11 cellular contexts compared by ENCODE assay signal in the genomic region with DNA sequence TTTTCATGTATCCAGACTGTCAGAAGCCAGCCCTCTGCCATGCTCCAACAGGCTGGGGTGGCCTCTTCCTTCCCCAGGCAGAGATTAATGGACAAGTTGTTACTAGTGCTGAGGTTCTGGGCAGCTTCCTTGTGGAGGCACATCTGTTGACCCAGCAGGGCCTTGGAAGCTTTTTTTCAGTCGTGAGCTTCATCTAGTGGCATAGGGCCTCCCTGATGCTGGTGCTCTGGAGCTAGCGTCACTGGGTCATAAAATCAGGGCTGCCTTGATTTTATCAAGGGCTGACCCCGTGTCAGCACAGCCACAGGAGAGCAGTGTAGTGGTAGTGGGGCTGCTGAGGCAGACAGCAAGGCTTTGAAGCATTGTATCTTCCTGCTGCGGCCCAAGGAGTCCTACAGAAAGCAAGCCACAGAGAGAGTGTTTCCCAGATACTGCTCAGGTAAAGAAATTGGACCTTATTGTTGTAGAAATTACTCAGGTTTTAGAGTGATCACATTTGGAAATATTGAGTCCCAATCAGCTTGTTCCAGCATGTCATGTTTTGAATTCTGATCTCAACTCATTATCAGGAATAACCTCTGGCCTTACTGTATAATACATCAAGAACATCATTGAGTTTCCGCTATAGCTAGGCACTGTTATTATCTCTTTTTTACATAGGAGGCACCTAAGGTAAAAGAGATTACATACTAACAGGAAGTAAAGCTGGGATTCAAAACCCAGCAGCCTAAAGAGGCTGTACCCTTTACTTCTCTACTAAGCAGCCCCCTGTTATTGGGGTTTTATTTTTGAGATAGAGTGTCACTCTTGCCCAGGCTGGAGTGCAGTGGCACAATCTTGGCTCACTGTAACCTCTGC.
DNase-seq lines count a peak whose midpoint lies in the region; ATAC-seq and TF ChIP-seq lines count a peak whose summit lies in the region.
"Had no signal": no experiment of that assay in that cellular context is flagged by ENCODE, and none has a peak within 500 bp of the region (broad histone marks: within the 10 kb centered on the region; RNA-seq: fewer than 3 reads in every experiment).

No MANE protein-coding gene starts in this region.

- H4K8ac ChIP-seq in mesenchymal stem cell (ENCODE audit: low read length) = no peak overlapping the region

- H2BK12ac ChIP-seq in mesenchymal stem cell (ENCODE audit: low read length in 2 of 2) = no peak overlapping the region

- no peak overlapping the region for H3K9ac ChIP-seq in mesenchymal stem cell (ENCODE audit: low read length)

- peak in 1 of 2 donors; percentile 31 for ATAC-seq in activated naive CD4-positive, alpha-beta T cell treated with anti-CD3 and anti-CD28 coated beads, Interleukin-2, amount 50 U/mL, for 72 hours
- ATAC-seq in left ventricle myocardium superior = no peak

- no peak overlapping the region for H2AFZ ChIP-seq in mesenchymal stem cell (ENCODE audit: low read depth, low read length)

- H3K27me3 Mint-ChIP-seq in activated naive CD4-positive, alpha-beta T cell treated with anti-CD3 and anti-CD28 coated beads for 36 hours (ENCODE audit: low read depth) = no peaks in the 10 kb centered on the region
- no peaks in the 10 kb centered on the region for H3K27me3 Mint-ChIP-seq in activated T-helper 2 cell treated with anti-CD3 and anti-CD28 coated beads, Interferon-gamma antibody, Interleukin-2, Interleukin-4, amounts not matched to agents 10 μg/mL and 5 μg/mL and 100 μg/mL, durations not matched to agents 14 hours and 24 hours and 36 hours (ENCODE audit: low read depth)

- WGBS in mesenchymal stem cell = 40% methylated on average over 5 of the region's 5 CpGs
- 69% methylated on average over 5 of the region's 5 CpGs for whole genome bisulfite sequencing in urinary bladder

- H4K91ac ChIP-seq in mesenchymal stem cell (ENCODE audit: low read length) = no peak overlapping the region

- POLR2A ChIA-PET in GM10248 (lab: Yijun Ruan, JAX) = interaction anchor here (0.6 kb wide), 1 partner anchor 310 kb away, joined by 3 read pairs; no protein-coding TSS in a partner anchor

- H3K36me3 Mint-ChIP-seq in activated naive CD4-positive, alpha-beta T cell treated with anti-CD3 and anti-CD28 coated beads, Interleukin-2, amount 50 U/mL, for 72 hours = no peaks in the 10 kb centered on the region
- peaks cover 2% of the 10 kb centered on the region for H3K36me3 Mint-ChIP-seq in activated naive CD4-positive, alpha-beta T cell treated with anti-CD3 and anti-CD28 coated beads for 36 hours (ENCODE audit: low read depth)
- H3K36me3 Mint-ChIP-seq in activated T-helper 2 cell treated with anti-CD3 and anti-CD28 coated beads, Interferon-gamma antibody, Interleukin-2, Interleukin-4, amounts not matched to agents 10 μg/mL and 5 μg/mL and 100 μg/mL, durations not matched to agents 14 hours and 24 hours and 36 hours (ENCODE audit: low read depth) = no peaks in the 10 kb centered on the region

- H3K18ac ChIP-seq in mesenchymal stem cell (ENCODE audit: low read depth in 1 of 2, low read length in 2 of 2) = no peak overlapping the region

- no peak for TF ChIP-seq CTCF in WERI-Rb-1 (IDR thresholded peaks at IDR 0.05; ENCODE audit: low read depth, low read length)
- TF ChIP-seq CTCF in GM10248 (IDR thresholded peaks at IDR 0.05; ENCODE audit: control extremely low read depth, extremely low read depth, low read depth, missing control alignments) = no peak

- no peak overlapping the region for H3K4ac ChIP-seq in mesenchymal stem cell (ENCODE audit: low read depth in 1 of 2, low read length in 2 of 2)

- peak overlapping the region; percentile 73 to 79 for H3K27ac Mint-ChIP-seq in activated naive CD4-positive, alpha-beta T cell treated with anti-CD3 and anti-CD28 coated beads, Interleukin-2, amount 50 U/mL, for 72 hours
- H3K27ac Mint-ChIP-seq in activated naive CD4-positive, alpha-beta T cell treated with anti-CD3 and anti-CD28 coated beads for 36 hours = no peak overlapping the region
- H3K27ac Mint-ChIP-seq in activated T-helper 2 cell treated with anti-CD3 and anti-CD28 coated beads, Interferon-gamma antibody, Interleukin-2, Interleukin-4, amounts not matched to agents 10 μg/mL and 5 μg/mL and 100 μg/mL, durations not matched to agents 14 hours and 24 hours and 36 hours = no peak overlapping the region

- H3K9me3 ChIP-seq in WERI-Rb-1 (ENCODE audit: severe bottlenecking) = no peaks in the 10 kb centered on the region
- H3K9me3 ChIP-seq in mesenchymal stem cell (ENCODE audit: control insufficient read depth, low read length) = no peaks in the 10 kb centered on the region
- H3K9me3 ChIP-seq: Caco-2 had no signal

- CTCF ChIA-PET in activated naive CD4-positive, alpha-beta T cell treated with anti-CD3 and anti-CD28 coated beads for 36 hours (lab: Charles Lee) = interaction anchor here (0.7 to 1.6 kb wide), 5 partner anchors 12 to 380 kb away, joined by 3 to 4 read pairs (median 3); no protein-coding TSS in a partner anchor
- CTCF ChIA-PET in GM10248 (lab: Yijun Ruan, JAX) = interaction anchor here (1.8 to 2.0 kb wide), 3 partner anchors 10 to 47 kb away, joined by 4 to 7 read pairs (median 5); no protein-coding TSS in a partner anchor

- no peak overlapping the region for H2BK120ac ChIP-seq in mesenchymal stem cell (ENCODE audit: low read depth, low read length)

- no peak overlapping the region for H2AK5ac ChIP-seq in mesenchymal stem cell (ENCODE audit: low read length, severe bottlenecking)

- no peaks in the 10 kb centered on the region for H3K36me3 ChIP-seq in WERI-Rb-1
- peaks cover 3 to 17% of the 10 kb centered on the region in 2 experiments for H3K36me3 ChIP-seq in mesenchymal stem cell (ENCODE audit: control insufficient read depth in 1 of 2, insufficient read depth in 2 of 2, low read depth in 1 of 2, low read length in 2 of 2)
- no peaks in the 10 kb centered on the region for H3K36me3 ChIP-seq in urinary bladder (ENCODE audit: insufficient read depth)

- no peaks in the 10 kb centered on the region for H3K9me3 Mint-ChIP-seq in activated naive CD4-positive, alpha-beta T cell treated with anti-CD3 and anti-CD28 coated beads, Interleukin-2, amount 50 U/mL, for 72 hours
- no peaks in the 10 kb centered on the region for H3K9me3 Mint-ChIP-seq in activated naive CD4-positive, alpha-beta T cell treated with anti-CD3 and anti-CD28 coated beads for 36 hours
- H3K9me3 Mint-ChIP-seq in activated T-helper 2 cell treated with anti-CD3 and anti-CD28 coated beads, Interferon-gamma antibody, Interleukin-2, Interleukin-4, amounts not matched to agents 10 μg/mL and 5 μg/mL and 100 μg/mL, durations not matched to agents 14 hours and 24 hours and 36 hours = no peaks in the 10 kb centered on the region

- intact Hi-C loops in activated naive CD4-positive, alpha-beta T cell treated with anti-CD3 and anti-CD28 coated beads for 36 hours (cut with micrococcal nuclease) = no loop called here
- intact Hi-C loops in left ventricle myocardium superior (cut with micrococcal nuclease) = no loop called here
- intact Hi-C loops in activated T-helper 2 cell treated with anti-CD3 and anti-CD28 coated beads, Interferon-gamma antibody, Interleukin-2, Interleukin-4, amounts not matched to agents 10 μg/mL and 5 μg/mL and 100 μg/mL, durations not matched to agents 14 hours and 24 hours and 36 hours (cut with micrococcal nuclease) = no loop called here

- H3K14ac ChIP-seq in mesenchymal stem cell (ENCODE audit: low read length in 2 of 2) = no peak overlapping the region

- DNase-seq in activated naive CD4-positive, alpha-beta T cell treated with anti-CD3 and anti-CD28 coated beads, Interleukin-2, amount 50 U/mL, for 72 hours (ENCODE audit: low spot score in 2 of 2) = no peak
- no peak for DNase-seq in activated naive CD4-positive, alpha-beta T cell treated with anti-CD3 and anti-CD28 coated beads for 36 hours
- DNase-seq in WERI-Rb-1 = peak; percentile 29
- peak; percentile 9 for DNase-seq in mesenchymal stem cell
- no peak for DNase-seq in left ventricle myocardium superior
- DNase-seq in GM10248 (ENCODE audit: extremely low spot score) = no peak
- DNase-seq in activated T-helper 2 cell treated with anti-CD3 and anti-CD28 coated beads, Interferon-gamma antibody, Interleukin-2, Interleukin-4, amounts not matched to agents 10 μg/mL and 5 μg/mL and 100 μg/mL, durations not matched to agents 14 hours and 24 hours and 36 hours (ENCODE audit: low spot score) = no peak
- DNase-seq: activated naive CD4-positive, alpha-beta T cell treated with anti-CD3 and anti-CD28 coated beads, Interleukin-2, amount 50 U/mL, for 16 hours; Caco-2; NCI-H2081 treated with DMSO at 0.1 percent for 48 hours had no signal

- H2BK5ac ChIP-seq in mesenchymal stem cell (ENCODE audit: low read depth, low read length, poor library complexity, severe bottlenecking) = no peak overlapping the region

- H3K4me3 ChIP-seq in WERI-Rb-1 (ENCODE audit: low read depth, low read length) (no peak overlapping the region), mesenchymal stem cell (ENCODE audit: insufficient read depth in 1 of 2, low read depth in 1 of 2, low read length in 2 of 2) (no peak overlapping the region), urinary bladder (ENCODE audit: low read depth, low read length) (no peak overlapping the region)

- peaks cover 5% of the 10 kb centered on the region for H3K79me1 ChIP-seq in mesenchymal stem cell (replicated peaks; ENCODE audit: low read length, poor library complexity, severe bottlenecking)

- H2BK15ac ChIP-seq in mesenchymal stem cell (ENCODE audit: low read depth, poor library complexity, severe bottlenecking) = no peak overlapping the region

- peaks cover 3% of the 10 kb centered on the region for H3K4me1 ChIP-seq in mesenchymal stem cell (ENCODE audit: control insufficient read depth, insufficient read depth, low read depth, low read length)
- no peaks in the 10 kb centered on the region for H3K4me1 ChIP-seq in urinary bladder (ENCODE audit: insufficient read depth)
- H3K4me1 ChIP-seq: Caco-2 had no signal

- H3K27ac ChIP-seq in WERI-Rb-1 (no peak overlapping the region), mesenchymal stem cell (ENCODE audit: low read length, poor library complexity, severe bottlenecking) (no peak overlapping the region), urinary bladder (ENCODE audit: low read depth) (peak overlapping the region; percentile 28)

- no peak overlapping the region for H3K4me2 ChIP-seq in mesenchymal stem cell (ENCODE audit: low read length, poor library complexity, severe bottlenecking)

- no peak overlapping the region for H3K4me3 Mint-ChIP-seq in activated naive CD4-positive, alpha-beta T cell treated with anti-CD3 and anti-CD28 coated beads for 36 hours
- H3K4me3 Mint-ChIP-seq in activated T-helper 2 cell treated with anti-CD3 and anti-CD28 coated beads, Interferon-gamma antibody, Interleukin-2, Interleukin-4, amounts not matched to agents 10 μg/mL and 5 μg/mL and 100 μg/mL, durations not matched to agents 14 hours and 24 hours and 36 hours (ENCODE audit: low read depth) = no peak overlapping the region

- H3K4me1 Mint-ChIP-seq in activated naive CD4-positive, alpha-beta T cell treated with anti-CD3 and anti-CD28 coated beads for 36 hours (ENCODE audit: low read depth) = peaks cover 33% of the 10 kb centered on the region
- no peaks in the 10 kb centered on the region for H3K4me1 Mint-ChIP-seq in activated T-helper 2 cell treated with anti-CD3 and anti-CD28 coated beads, Interferon-gamma antibody, Interleukin-2, Interleukin-4, amounts not matched to agents 10 μg/mL and 5 μg/mL and 100 μg/mL, durations not matched to agents 14 hours and 24 hours and 36 hours (ENCODE audit: low read depth)

- H3K27me3 ChIP-seq in WERI-Rb-1 (ENCODE audit: insufficient read depth, low read depth, severe bottlenecking) (no peaks in the 10 kb centered on the region), mesenchymal stem cell (ENCODE audit: control insufficient read depth in 1 of 2, insufficient read depth in 1 of 2, low read length in 2 of 2) (no peaks in the 10 kb centered on the region)

- no peak overlapping the region for H3K23ac ChIP-seq in mesenchymal stem cell (ENCODE audit: low read length in 2 of 2)

Comparison
In these comparisons a context has a peak if more than half of its experiments do, and no peak if none do; other contexts are left out.
1. H3K27ac Mint-ChIP-seq: peak in activated naive CD4-positive, alpha-beta T cell treated with anti-CD3 and anti-CD28 coated beads, Interleukin-2, amount 50 U/mL, for 72 hours (2 of 2); none in activated naive CD4-positive, alpha-beta T cell treated with anti-CD3 and anti-CD28 coated beads for 36 hours (single experiment) and activated T-helper 2 cell treated with anti-CD3 and anti-CD28 coated beads, Interferon-gamma antibody, Interleukin-2, Interleukin-4, amounts not matched to agents 10 μg/mL and 5 μg/mL and 100 μg/mL, durations not matched to agents 14 hours and 24 hours and 36 hours (single experiment).
2. DNase-seq: peak in WERI-Rb-1 (single experiment) and mesenchymal stem cell (single experiment); none in activated naive CD4-positive, alpha-beta T cell treated with anti-CD3 and anti-CD28 coated beads, Interleukin-2, amount 50 U/mL, for 72 hours (0 of 2), activated naive CD4-positive, alpha-beta T cell treated with anti-CD3 and anti-CD28 coated beads for 36 hours (single experiment), left ventricle myocardium superior (single experiment), GM10248 (single experiment) and activated T-helper 2 cell treated with anti-CD3 and anti-CD28 coated beads, Interferon-gamma antibody, Interleukin-2, Interleukin-4, amounts not matched to agents 10 μg/mL and 5 μg/mL and 100 μg/mL, durations not matched to agents 14 hours and 24 hours and 36 hours (single experiment).